31 cellular contexts compared by ENCODE assay signal in the genomic region with DNA sequence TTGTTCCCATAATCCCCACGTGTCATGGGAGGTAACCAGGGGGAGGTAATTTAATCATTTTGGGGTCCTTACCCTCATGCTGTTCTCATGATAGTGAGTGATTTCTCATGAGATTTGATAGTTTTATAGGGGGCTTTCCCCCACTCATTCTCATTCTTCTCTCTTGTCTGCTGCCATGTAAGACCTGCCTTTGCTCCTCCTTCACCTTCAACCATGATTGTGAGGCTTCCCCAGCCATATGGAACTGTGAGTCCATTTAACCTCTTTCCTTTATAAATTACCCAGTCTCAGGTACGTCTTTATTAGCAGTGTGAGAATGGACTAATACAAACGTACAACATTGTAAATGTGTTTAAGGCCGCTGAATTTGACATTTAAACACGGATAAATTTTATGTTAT. TPM values are rescaled to one million over a fixed set of nuclear protein-coding genes. Genes with fewer than 3 reads are reported as not detected.
"Had no signal": no experiment of that assay in that cellular context is flagged by ENCODE, and none has a peak within 500 bp of the region (broad histone marks: within the 10 kb centered on the region; RNA-seq: fewer than 3 reads in every experiment).

No MANE protein-coding gene starts in this region.

- H3K4me3 Mint-ChIP-seq: stimulated activated effector memory CD8-positive, alpha-beta T cell treated with anti-CD3 and anti-CD28 coated beads, Interleukin-12 subunit alpha, Interleukin-12 subunit beta, amount 100 ng/mL, for 72 hours; stimulated activated memory B cell treated with anti-CD40 and anti-IgM and Interleukin-4, amounts not matched to agents 10 μg/mL and 1 μg/mL and 100 μg/mL, for 72 hours; stimulated activated naive B cell treated with anti-CD40 and anti-IgM and Interleukin-4, amounts not matched to agents 10 μg/mL and 1 μg/mL and 100 μg/mL, for 72 hours; stimulated activated naive CD8-positive, alpha-beta T cell treated with anti-CD3 and anti-CD28 coated beads, Interleukin-15, amount 100 ng/mL, for 72 hours; stimulated activated naive CD8-positive, alpha-beta T cell treated with anti-CD3 and anti-CD28 coated beads, Interleukin-15, Interleukin-2, amounts not matched to agents 100 ng/mL and 50 ng/mL, for 24 hours; type B pancreatic cell had no signal

- H3K36me3 Mint-ChIP-seq: stimulated activated effector memory CD8-positive, alpha-beta T cell treated with anti-CD3 and anti-CD28 coated beads, Interleukin-12 subunit alpha, Interleukin-12 subunit beta, amount 100 ng/mL, for 72 hours; stimulated activated memory B cell treated with anti-CD40 and anti-IgM and Interleukin-4, amounts not matched to agents 10 μg/mL and 1 μg/mL and 100 μg/mL, for 72 hours; stimulated activated naive B cell treated with anti-CD40 and anti-IgM and Interleukin-4, amounts not matched to agents 10 μg/mL and 1 μg/mL and 100 μg/mL, for 72 hours; type B pancreatic cell had no signal

- FAIRE-seq: urothelium cell line had no signal

- H3K27ac ChIP-seq: stomach, suprapubic skin, testis, thoracic aorta, thyroid gland, tibial artery, tibial nerve, transverse colon, upper lobe of left lung, upper lobe of right lung had no signal

- H3K27me3 ChIP-seq: stomach, suprapubic skin, testis, thyroid gland, tibial artery, tibial nerve, transverse colon, upper lobe of left lung, upper lobe of right lung, uterus had no signal

- H3K4me3 ChIP-seq: stomach, suprapubic skin, testis, thoracic aorta, thyroid gland, tibial artery, tibial nerve, transverse colon, upper lobe of left lung, upper lobe of right lung, uterus had no signal

- H3K4me1 Mint-ChIP-seq: stimulated activated memory B cell treated with anti-CD40 and anti-IgM and Interleukin-4, amounts not matched to agents 10 μg/mL and 1 μg/mL and 100 μg/mL, for 72 hours; stimulated activated naive B cell treated with anti-CD40 and anti-IgM and Interleukin-4, amounts not matched to agents 10 μg/mL and 1 μg/mL and 100 μg/mL, for 72 hours had no signal

- H3K27me3 Mint-ChIP-seq: stimulated activated memory B cell treated with anti-CD40 and anti-IgM and Interleukin-4, amounts not matched to agents 10 μg/mL and 1 μg/mL and 100 μg/mL, for 72 hours; stimulated activated naive CD8-positive, alpha-beta T cell treated with anti-CD3 and anti-CD28 coated beads, Interleukin-15, amount 100 ng/mL, for 72 hours; stimulated activated naive CD8-positive, alpha-beta T cell treated with anti-CD3 and anti-CD28 coated beads, Interleukin-15, Interleukin-2, amounts not matched to agents 100 ng/mL and 50 ng/mL, for 24 hours had no signal

- ATAC-seq: stimulated activated memory B cell treated with anti-CD40 and anti-IgM and Interleukin-4, amounts not matched to agents 10 μg/mL and 1 μg/mL and 100 μg/mL, for 72 hours; stimulated activated naive CD8-positive, alpha-beta T cell treated with anti-CD3 and anti-CD28 coated beads, Interleukin-15, Interleukin-2, amounts not matched to agents 100 U/mL and 50 U/mL, for 24 hours; upper lobe of right lung had no signal

- H3K9me3 ChIP-seq: stomach, suprapubic skin, testis, thoracic aorta, thyroid gland, tibial artery, tibial nerve, transverse colon, upper lobe of left lung, upper lobe of right lung, uterus had no signal

- H3K4me1 ChIP-seq: stomach, suprapubic skin, testis, thyroid gland, tibial nerve, transverse colon, upper lobe of left lung, upper lobe of right lung, uterus had no signal

- H3K27ac Mint-ChIP-seq: stimulated activated effector memory CD8-positive, alpha-beta T cell treated with anti-CD3 and anti-CD28 coated beads, Interleukin-12 subunit alpha, Interleukin-12 subunit beta, amount 100 ng/mL, for 72 hours; stimulated activated memory B cell treated with anti-CD40 and anti-IgM and Interleukin-4, amounts not matched to agents 10 μg/mL and 1 μg/mL and 100 μg/mL, for 72 hours; stimulated activated naive B cell treated with anti-CD40 and anti-IgM and Interleukin-4, amounts not matched to agents 10 μg/mL and 1 μg/mL and 100 μg/mL, for 72 hours; stimulated activated naive CD8-positive, alpha-beta T cell treated with anti-CD3 and anti-CD28 coated beads, Interleukin-15, amount 100 ng/mL, for 72 hours; stimulated activated naive CD8-positive, alpha-beta T cell treated with anti-CD3 and anti-CD28 coated beads, Interleukin-15, Interleukin-2, amounts not matched to agents 100 ng/mL and 50 ng/mL, for 24 hours; type B pancreatic cell had no signal

- DNase-seq: stimulated activated CD4-positive, alpha-beta T cell treated with anti-CD3 and anti-CD28 coated beads, Interleukin-2, amount 100 ng/mL, for 48 hours; stimulated activated CD4-positive, alpha-beta T cell treated with anti-CD3 and anti-CD28 coated beads, Interleukin-4, amount 100 ng/mL, for 1 hour; stimulated activated CD4-positive, alpha-beta T cell treated with anti-CD3 and anti-CD28 coated beads, Interleukin-4, amount 100 ng/mL, for 24 hours; stimulated activated CD4-positive, alpha-beta T cell treated with anti-CD3 and anti-CD28 coated beads, Interleukin-4, amount 100 ng/mL, for 4 hours; stimulated activated CD8-positive, alpha-beta memory T cell treated with anti-CD3 and anti-CD28 coated beads, Interleukin-4, amount 100 ng/mL, for 48 hours; stimulated activated naive B cell treated with anti-CD40 and anti-IgM and Interleukin-4, amounts not matched to agents 10 μg/mL and 1 μg/mL and 100 μg/mL, for 72 hours; stimulated activated naive CD4-positive, alpha-beta T cell; stimulated activated naive CD4-positive, alpha-beta T cell treated with Interleukin-2 at 50 U/mL for 16 hours; stimulated activated naive CD8-positive, alpha-beta T cell treated with anti-CD3 and anti-CD28 coated beads, Interleukin-15, Interleukin-2, amounts not matched to agents 100 U/mL and 50 U/mL, for 24 hours; stomach; substantia nigra; testis; thyroid gland; tibial artery; transverse colon; trophoblast cell; upper lobe of left lung; upper lobe of right lung; uterus had no signal

- H3K36me3 ChIP-seq: stomach, suprapubic skin, thoracic aorta, thyroid gland, tibial artery, tibial nerve, transverse colon, upper lobe of left lung, upper lobe of right lung, uterus had no signal

RNA-seq across cellular contexts. Expression of a gene that starts 35.5 kb away (rescaled TPM):
- total RNA-seq: subcutaneous adipose tissue, temporal lobe, thoracic aorta, thyroid gland, tibial nerve, urinary bladder had no signal
